Comparison of ENCODE assay signal across 1 cellular context in genomic region chr9:36136277-36136893, GRCh38.
A peak's percentile ranks its signal among the peaks of the same experiment; 100 is the strongest.
TF ChIP-seq lines count a peak whose summit lies in the region.

A gene with protein sequence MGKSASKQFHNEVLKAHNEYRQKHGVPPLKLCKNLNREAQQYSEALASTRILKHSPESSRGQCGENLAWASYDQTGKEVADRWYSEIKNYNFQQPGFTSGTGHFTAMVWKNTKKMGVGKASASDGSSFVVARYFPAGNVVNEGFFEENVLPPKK (plus strand): TSS chr9:36136733. CDS start chr9:36136779, 46 bp downstream.

TF ChIP-seq in K562, 482 proteins besides CTCF, POLR2A, EP300 and RAD21 (continued from another document):
- TF ChIP-seq, protein P1, sequence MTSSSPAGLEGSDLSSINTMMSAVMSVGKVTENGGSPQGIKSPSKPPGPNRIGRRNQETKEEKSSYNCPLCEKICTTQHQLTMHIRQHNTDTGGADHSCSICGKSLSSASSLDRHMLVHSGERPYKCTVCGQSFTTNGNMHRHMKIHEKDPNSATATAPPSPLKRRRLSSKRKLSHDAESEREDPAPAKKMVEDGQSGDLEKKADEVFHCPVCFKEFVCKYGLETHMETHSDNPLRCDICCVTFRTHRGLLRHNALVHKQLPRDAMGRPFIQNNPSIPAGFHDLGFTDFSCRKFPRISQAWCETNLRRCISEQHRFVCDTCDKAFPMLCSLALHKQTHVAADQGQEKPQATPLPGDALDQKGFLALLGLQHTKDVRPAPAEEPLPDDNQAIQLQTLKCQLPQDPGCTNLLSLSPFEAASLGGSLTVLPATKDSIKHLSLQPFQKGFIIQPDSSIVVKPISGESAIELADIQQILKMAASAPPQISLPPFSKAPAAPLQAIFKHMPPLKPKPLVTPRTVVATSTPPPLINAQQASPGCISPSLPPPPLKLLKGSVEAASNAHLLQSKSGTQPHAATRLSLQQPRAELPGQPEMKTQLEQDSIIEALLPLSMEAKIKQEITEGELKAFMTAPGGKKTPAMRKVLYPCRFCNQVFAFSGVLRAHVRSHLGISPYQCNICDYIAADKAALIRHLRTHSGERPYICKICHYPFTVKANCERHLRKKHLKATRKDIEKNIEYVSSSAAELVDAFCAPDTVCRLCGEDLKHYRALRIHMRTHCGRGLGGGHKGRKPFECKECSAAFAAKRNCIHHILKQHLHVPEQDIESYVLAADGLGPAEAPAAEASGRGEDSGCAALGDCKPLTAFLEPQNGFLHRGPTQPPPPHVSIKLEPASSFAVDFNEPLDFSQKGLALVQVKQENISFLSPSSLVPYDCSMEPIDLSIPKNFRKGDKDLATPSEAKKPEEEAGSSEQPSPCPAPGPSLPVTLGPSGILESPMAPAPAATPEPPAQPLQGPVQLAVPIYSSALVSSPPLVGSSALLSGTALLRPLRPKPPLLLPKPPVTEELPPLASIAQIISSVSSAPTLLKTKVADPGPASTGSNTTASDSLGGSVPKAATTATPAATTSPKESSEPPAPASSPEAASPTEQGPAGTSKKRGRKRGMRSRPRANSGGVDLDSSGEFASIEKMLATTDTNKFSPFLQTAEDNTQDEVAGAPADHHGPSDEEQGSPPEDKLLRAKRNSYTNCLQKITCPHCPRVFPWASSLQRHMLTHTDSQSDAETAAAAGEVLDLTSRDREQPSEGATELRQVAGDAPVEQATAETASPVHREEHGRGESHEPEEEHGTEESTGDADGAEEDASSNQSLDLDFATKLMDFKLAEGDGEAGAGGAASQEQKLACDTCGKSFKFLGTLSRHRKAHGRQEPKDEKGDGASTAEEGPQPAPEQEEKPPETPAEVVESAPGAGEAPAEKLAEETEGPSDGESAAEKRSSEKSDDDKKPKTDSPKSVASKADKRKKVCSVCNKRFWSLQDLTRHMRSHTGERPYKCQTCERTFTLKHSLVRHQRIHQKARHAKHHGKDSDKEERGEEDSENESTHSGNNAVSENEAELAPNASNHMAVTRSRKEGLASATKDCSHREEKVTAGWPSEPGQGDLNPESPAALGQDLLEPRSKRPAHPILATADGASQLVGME (CRISPR knock-in tag; IDR thresholded peaks at IDR 0.05) = no peak
- TF ChIP-seq ZNF518B (CRISPR knock-in tag; IDR thresholded peaks at IDR 0.05) (no peak), AFF4 (CRISPR knock-in tag; IDR thresholded peaks at IDR 0.05) (no peak), ZNF699 (CRISPR knock-in tag; IDR thresholded peaks at IDR 0.05; ENCODE audit: insufficient replicate concordance) (no peak), NONO (IDR thresholded peaks at IDR 0.05; ENCODE audit: low read depth in 2 of 2, low read length in 1 of 2) (0 out of 4 replicates have a peak, but pooled peaks of 1 of the 2 experiments have one; percentile 28), RBM25 (IDR thresholded peaks at IDR 0.05; ENCODE audit: low read depth, low read length, severe bottlenecking) (peak; percentile 4), ZNF583 (CRISPR knock-in tag; IDR thresholded peaks at IDR 0.05) (no peak)
